ENCODE assay signal across 7 cellular contexts in the genomic region with DNA sequence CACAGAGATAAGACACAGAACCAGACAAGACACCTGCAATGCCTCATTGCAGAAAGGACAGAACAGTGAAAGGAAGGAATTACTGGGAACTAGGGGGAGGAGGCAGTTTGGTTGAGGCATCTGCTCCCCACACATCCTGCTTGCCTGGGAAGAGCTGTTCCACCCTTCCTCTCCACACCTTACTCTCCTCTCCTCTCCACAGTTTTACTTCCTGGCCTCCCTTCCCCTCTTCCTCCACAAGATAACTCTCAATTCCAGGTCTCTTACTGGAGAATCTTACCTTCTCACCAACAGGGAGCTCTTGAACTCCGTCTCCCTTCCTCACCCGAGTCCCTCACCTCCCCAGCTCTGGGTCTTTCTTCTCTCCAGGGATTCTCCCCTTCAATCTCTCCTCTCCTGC. TPM values are rescaled to one million over a fixed set of nuclear protein-coding genes. Genes with fewer than 3 reads are reported as not detected.
DNase-seq lines count a peak whose midpoint lies in the region; ATAC-seq, FAIRE-seq and TF ChIP-seq lines count a peak whose summit lies in the region.
"Had no signal": no experiment of that assay in that cellular context is flagged by ENCODE, and none has a peak within 500 bp of the region (broad histone marks: within the 10 kb centered on the region; RNA-seq: fewer than 3 reads in every experiment).

No MANE protein-coding gene starts in this region.

- FAIRE-seq in HepG2 (lab: Jason Lieb, UNC): no peak

- TF ChIP-seq EP300 in HepG2 (IDR thresholded peaks at IDR 0.05; ENCODE audit: low read depth in 2 of 2, low read length in 2 of 2): no peak
- TF ChIP-seq EP300 in HepG2 (CRISPR knock-in tag; IDR thresholded peaks at IDR 0.05; ENCODE audit: borderline replicate concordance): no peak

- no TSS peak for BruUV-seq in HepG2 (replicated peaks; lab: Mats Ljungman, UMichigan)

- H3K4me2 ChIP-seq in HepG2 (ENCODE audit: low read depth, low read length): peak overlapping the region; percentile 92; the same call in 1 of the 2 replicates

- intact Hi-C loops in HepG2 (cut with micrococcal nuclease; ENCODE audit: unreplicated experiment) (no loop called here), right lobe of liver (cut with DNase I) (no loop called here), vagina (cut with DNase I) (loop anchor here (10.0 kb wide), 1 partner anchor 89 kb away; a partner anchor contains a TSS)

- no peak for ATAC-seq in HepG2
- no peak for ATAC-seq in right lobe of liver

- TF ChIP-seq POLR2A in HepG2 (IDR thresholded peaks at IDR 0.05; ENCODE audit: insufficient read depth in 1 of 2, low read depth in 2 of 2, low read length in 2 of 2): no peak
- no peak for TF ChIP-seq POLR2A in right lobe of liver (IDR thresholded peaks at IDR 0.05)
- no peak for TF ChIP-seq POLR2A in vagina (IDR thresholded peaks at IDR 0.05)

- no peak for DNase-seq in HepG2 (ENCODE audit: low spot score)
- DNase-seq in right lobe of liver: no peak
- DNase-seq in fibroblast of the aortic adventitia (ENCODE audit: low read depth): no peak
- DNase-seq in vagina (ENCODE audit: extremely low spot score in 2 of 2): no peak
- no peak for DNase-seq in GM13976 (ENCODE audit: low spot score)
- DNase-seq in D341Med (ENCODE audit: low spot score): no peak
- DNase-seq: foreskin fibroblast had no signal

- POLR2A ChIA-PET in HepG2 (lab: Yijun Ruan, JAX): interaction anchor here (3.6 to 3.8 kb wide), 2 partner anchors 16 to 24 kb away, joined by 21 to 32 read pairs; a partner anchor contains a TSS

- H3K4me3 ChIP-seq in HepG2 (replicated peaks in 1 of 3; ENCODE audit: insufficient read depth in 1 of 3, low read depth in 2 of 3, low read length in 3 of 3) (peak overlapping the region in 1 of 3 experiments; percentile 88; a peak in 1 of 6 replicates), right lobe of liver (no peak overlapping the region), fibroblast of the aortic adventitia (ENCODE audit: low read depth, low read length) (peak overlapping the region; percentile 18), vagina (peak overlapping the region; percentile 85 to 97)

- peaks cover 11 to 23% of the 10 kb centered on the region in 2 experiments for H3K36me3 ChIP-seq in HepG2 (replicated peaks in 1 of 2; ENCODE audit: control insufficient read depth in 1 of 2, insufficient read depth in 2 of 2, low read length in 2 of 2)
- peaks cover 0 to 34% (median 11%) of the 10 kb centered on the region in 4 donors for H3K36me3 ChIP-seq in right lobe of liver
- peaks cover 0 to 38% of the 10 kb centered on the region in 2 donors for H3K36me3 ChIP-seq in vagina

- H2AFZ ChIP-seq in HepG2 (ENCODE audit: low read length): no peak overlapping the region

- TF ChIP-seq CTCF in HepG2 (CRISPR knock-in tag; IDR thresholded peaks at IDR 0.05) (no peak), right lobe of liver (IDR thresholded peaks at IDR 0.05) (no peak), fibroblast of the aortic adventitia (IDR thresholded peaks at IDR 0.05; ENCODE audit: insufficient read depth, low read length) (no peak), vagina (IDR thresholded peaks at IDR 0.05) (no peak), GM13976 (IDR thresholded peaks at IDR 0.05; ENCODE audit: borderline replicate concordance, control extremely low read depth, extremely low read depth, insufficient read depth, missing control alignments) (no peak)

- H3K9me3 ChIP-seq in HepG2 (ENCODE audit: low read length) (no peaks in the 10 kb centered on the region), right lobe of liver (no peaks in the 10 kb centered on the region), vagina (no peaks in the 10 kb centered on the region)

- 96% methylated on average over 2 of the region's 2 CpGs for WGBS in HepG2 (ENCODE audit: low lambda C conversion rate)
- WGBS in right lobe of liver (ENCODE audit: insufficient coverage, low coverage, low lambda C conversion rate, missing lambda C conversion rate): 87% methylated on average over 2 of the region's 2 CpGs

- no peaks in the 10 kb centered on the region for H4K20me1 ChIP-seq in HepG2 (ENCODE audit: insufficient read depth, low read length)

- H3K27me3 ChIP-seq in HepG2 (ENCODE audit: control insufficient read depth in 1 of 2, insufficient read depth in 2 of 2, low read length in 2 of 2) (no peaks in the 10 kb centered on the region), right lobe of liver (no peaks in the 10 kb centered on the region), vagina (no peaks in the 10 kb centered on the region)

- peaks cover 25% of the 10 kb centered on the region for H3K79me2 ChIP-seq in HepG2 (ENCODE audit: insufficient read depth, low read length)

- TF ChIP-seq RAD21 in HepG2 (CRISPR knock-in tag; IDR thresholded peaks at IDR 0.05): no peak

- H3K4me1 ChIP-seq in HepG2 (ENCODE audit: insufficient read depth, low read length) (peaks cover 76% of the 10 kb centered on the region), right lobe of liver (peaks cover 0 to 16% (median 7%) of the 10 kb centered on the region in 4 donors), vagina (peaks cover 33% of the 10 kb centered on the region)

- H3K9ac ChIP-seq in HepG2 (ENCODE audit: insufficient read depth, low read depth, low read length): peak overlapping the region; percentile 18; the same call in 1 of the 2 replicates

- in situ Hi-C loops in HepG2 (cut with HindIII; ENCODE audit: extremely low pct_ligation_motif_present, low pct_unique_long_range_greater_than_20kb): no loop called here
- in situ Hi-C loops in GM13976 (cut with MboI; ENCODE audit: low sequenced_read_pairs, unreplicated experiment): loop anchor here (25.0 kb wide), 1 partner anchor 128 kb away; no protein-coding TSS in a partner anchor

- CTCF ChIA-PET in HepG2 (lab: Yijun Ruan, JAX; ENCODE audit: low intra/inter-chr PET ratio, low total read pairs): no interaction called here

- H3K27ac ChIP-seq in HepG2 (ENCODE audit: extremely low read length, insufficient read depth, low read length) (no peak overlapping the region), right lobe of liver (no peak overlapping the region), vagina (peak overlapping the region; percentile 92)

RNA-seq across cellular contexts. Expression of a gene that starts 2.1 kb away (rescaled TPM):
- 29.7 and 55.2 TPM in 2 replicates for total RNA-seq in HepG2 (2016; rRNA removed; fragmentation: Illumina TruSeq; extraction: Trizol)
- 12.3 and 14.1 TPM in 2 replicates for total RNA-seq in HepG2 (2016; cell fraction: cytosol; rRNA removed; fragmentation: Illumina TruSeq; extraction: Trizol; ENCODE audit: low read depth)
- total RNA-seq in HepG2 (2016; cell fraction: insoluble cytoplasmic fraction; rRNA removed; fragmentation: Illumina TruSeq; extraction: Trizol): 31.2 and 54.3 TPM in 2 replicates
- total RNA-seq in HepG2 (2016; cell fraction: membrane; rRNA removed; fragmentation: Illumina TruSeq; extraction: Trizol): 23.3 and 25.4 TPM in 2 replicates
- total RNA-seq in HepG2 (2016; cell fraction: nucleus; rRNA removed; fragmentation: Illumina TruSeq; extraction: Trizol): 40.7 and 42.5 TPM in 2 replicates
- 77.4 and 95.9 TPM in 2 replicates for polyA plus RNA-seq in HepG2 (2011; rRNA removed)
- polyA plus RNA-seq in HepG2 (2011; cell fraction: cytosol; rRNA removed): 64.9 and 73.4 TPM in 2 replicates
- 44.8 and 54.7 TPM in 2 replicates for polyA plus RNA-seq in HepG2 (2011; cell fraction: nucleus; rRNA removed)
- 33.2 and 44.1 TPM in 2 replicates for polyA plus RNA-seq in HepG2 (2012)
- 17.0 and 18.2 TPM in 2 replicates for polyA plus RNA-seq in HepG2 (2016; cell fraction: cytosol; fragmentation: Illumina TruSeq; extraction: Trizol; ENCODE audit: low read depth)
- polyA plus RNA-seq in HepG2 (2016; cell fraction: insoluble cytoplasmic fraction; fragmentation: Illumina TruSeq; extraction: Trizol; ENCODE audit: low read depth): 37.9 and 39.0 TPM in 2 replicates
- polyA plus RNA-seq in HepG2 (2016; cell fraction: membrane; fragmentation: Illumina TruSeq; extraction: Trizol; ENCODE audit: low read depth): 23.8 and 25.7 TPM in 2 replicates
- polyA plus RNA-seq in HepG2 (2016; cell fraction: nucleus; fragmentation: Illumina TruSeq; extraction: Trizol; ENCODE audit: insufficient read depth, low read depth): 78.4 and 80.0 TPM in 2 replicates
- polyA minus RNA-seq in HepG2 (2011; rRNA and poly(A)+ RNA removed; ENCODE audit: low replicate concordance): 60.0 and 196 TPM in 2 replicates
- polyA minus RNA-seq in HepG2 (2011; cell fraction: cytosol; rRNA and poly(A)+ RNA removed): 18.8 and 25.8 TPM in 2 replicates
- polyA minus RNA-seq in HepG2 (2011; cell fraction: nucleus; rRNA and poly(A)+ RNA removed): 9.5 and 12.1 TPM in 2 replicates
- total RNA-seq in right lobe of liver: 10 to 100 TPM; 19.9 to 38.3 (median 29.2) TPM
- total RNA-seq in fibroblast of the aortic adventitia (ENCODE audit: low replicate concordance): 18.2 and 78.5 TPM in 2 replicates
- total RNA-seq in vagina: 62.1 TPM

RNA-seq across cellular contexts. Expression of a gene that starts 6.9 kb away (rescaled TPM):
- total RNA-seq in HepG2 (2016; rRNA removed; fragmentation: Illumina TruSeq; extraction: Trizol) (90.0 and 97.8 TPM in 2 replicates), right lobe of liver (1 to 10 TPM in 4 of 6 experiments, under 1 TPM in 1, not detected in 1; 0.49 to 5.3 (median 2.3) TPM), fibroblast of the aortic adventitia (ENCODE audit: low replicate concordance) (0.33 and 23.9 TPM in 2 replicates), vagina (11.0 TPM)
- total RNA-seq in HepG2 (2016; cell fraction: cytosol; rRNA removed; fragmentation: Illumina TruSeq; extraction: Trizol; ENCODE audit: low read depth): 46.4 and 52.0 TPM in 2 replicates
- total RNA-seq in HepG2 (2016; cell fraction: insoluble cytoplasmic fraction; rRNA removed; fragmentation: Illumina TruSeq; extraction: Trizol): 83.1 and 89.9 TPM in 2 replicates
- total RNA-seq in HepG2 (2016; cell fraction: membrane; rRNA removed; fragmentation: Illumina TruSeq; extraction: Trizol): 44.6 and 48.1 TPM in 2 replicates
- total RNA-seq in HepG2 (2016; cell fraction: nucleus; rRNA removed; fragmentation: Illumina TruSeq; extraction: Trizol): 41.5 and 42.9 TPM in 2 replicates
- polyA plus RNA-seq in HepG2 (2011; rRNA removed): 39.5 and 57.9 TPM in 2 replicates
- polyA plus RNA-seq in HepG2 (2011; cell fraction: cytosol; rRNA removed): 30.0 and 51.5 TPM in 2 replicates
- polyA plus RNA-seq in HepG2 (2011; cell fraction: nucleus; rRNA removed): 32.3 and 62.8 TPM in 2 replicates
- polyA plus RNA-seq in HepG2 (2012): 30.3 and 42.3 TPM in 2 replicates
- 55.7 and 55.8 TPM in 2 replicates for polyA plus RNA-seq in HepG2 (2016; cell fraction: cytosol; fragmentation: Illumina TruSeq; extraction: Trizol; ENCODE audit: low read depth)
- 111 and 128 TPM in 2 replicates for polyA plus RNA-seq in HepG2 (2016; cell fraction: insoluble cytoplasmic fraction; fragmentation: Illumina TruSeq; extraction: Trizol; ENCODE audit: low read depth)
- 48.3 and 54.4 TPM in 2 replicates for polyA plus RNA-seq in HepG2 (2016; cell fraction: membrane; fragmentation: Illumina TruSeq; extraction: Trizol; ENCODE audit: low read depth)
- polyA plus RNA-seq in HepG2 (2016; cell fraction: nucleus; fragmentation: Illumina TruSeq; extraction: Trizol; ENCODE audit: insufficient read depth, low read depth): 82.6 and 84.9 TPM in 2 replicates
- 131 and 377 TPM in 2 replicates for polyA minus RNA-seq in HepG2 (2011; rRNA and poly(A)+ RNA removed; ENCODE audit: low replicate concordance)
- 20.8 and 38.2 TPM in 2 replicates for polyA minus RNA-seq in HepG2 (2011; cell fraction: cytosol; rRNA and poly(A)+ RNA removed)
- 12.4 and 21.2 TPM in 2 replicates for polyA minus RNA-seq in HepG2 (2011; cell fraction: nucleus; rRNA and poly(A)+ RNA removed)

RNA-seq across cellular contexts. Expression of a gene that starts 23.9 kb away (rescaled TPM):
- total RNA-seq in HepG2 (2016; rRNA removed; fragmentation: Illumina TruSeq; extraction: Trizol): 77.4 and 112 TPM in 2 replicates
- total RNA-seq in HepG2 (2016; cell fraction: cytosol; rRNA removed; fragmentation: Illumina TruSeq; extraction: Trizol; ENCODE audit: low read depth): 27.8 and 29.8 TPM in 2 replicates
- 79.1 and 119 TPM in 2 replicates for total RNA-seq in HepG2 (2016; cell fraction: insoluble cytoplasmic fraction; rRNA removed; fragmentation: Illumina TruSeq; extraction: Trizol)
- total RNA-seq in HepG2 (2016; cell fraction: membrane; rRNA removed; fragmentation: Illumina TruSeq; extraction: Trizol): 39.9 and 44.3 TPM in 2 replicates
- total RNA-seq in HepG2 (2016; cell fraction: nucleus; rRNA removed; fragmentation: Illumina TruSeq; extraction: Trizol): 30.3 and 33.9 TPM in 2 replicates
- 13.0 and 16.9 TPM in 2 replicates for polyA plus RNA-seq in HepG2 (2011; rRNA removed)
- 15.2 and 18.5 TPM in 2 replicates for polyA plus RNA-seq in HepG2 (2011; cell fraction: cytosol; rRNA removed)
- 27.4 and 29.3 TPM in 2 replicates for polyA plus RNA-seq in HepG2 (2011; cell fraction: nucleus; rRNA removed)
- 34.9 and 41.7 TPM in 2 replicates for polyA plus RNA-seq in HepG2 (2012)
- polyA plus RNA-seq in HepG2 (2016; cell fraction: cytosol; fragmentation: Illumina TruSeq; extraction: Trizol; ENCODE audit: low read depth): 23.6 and 24.6 TPM in 2 replicates
- polyA plus RNA-seq in HepG2 (2016; cell fraction: insoluble cytoplasmic fraction; fragmentation: Illumina TruSeq; extraction: Trizol; ENCODE audit: low read depth): 98.6 and 98.7 TPM in 2 replicates
- polyA plus RNA-seq in HepG2 (2016; cell fraction: membrane; fragmentation: Illumina TruSeq; extraction: Trizol; ENCODE audit: low read depth): 30.8 and 31.0 TPM in 2 replicates
- polyA plus RNA-seq in HepG2 (2016; cell fraction: nucleus; fragmentation: Illumina TruSeq; extraction: Trizol; ENCODE audit: insufficient read depth, low read depth): 48.4 and 55.2 TPM in 2 replicates
- polyA minus RNA-seq in HepG2 (2011; rRNA and poly(A)+ RNA removed; ENCODE audit: low replicate concordance): 11.0 and 19.2 TPM in 2 replicates
- polyA minus RNA-seq in HepG2 (2011; cell fraction: cytosol; rRNA and poly(A)+ RNA removed): 14.2 and 14.7 TPM in 2 replicates
- polyA minus RNA-seq in HepG2 (2011; cell fraction: nucleus; rRNA and poly(A)+ RNA removed): 30.3 and 36.6 TPM in 2 replicates
- total RNA-seq in right lobe of liver: 10 to 100 TPM; 20.7 to 26.6 (median 24.1) TPM
- 12.8 and 43.1 TPM in 2 replicates for total RNA-seq in fibroblast of the aortic adventitia (ENCODE audit: low replicate concordance)
- 33.6 TPM for total RNA-seq in vagina

RNA-seq across cellular contexts. Expression of a gene that starts 24.0 kb away (rescaled TPM):
- total RNA-seq in HepG2 (2016; rRNA removed; fragmentation: Illumina TruSeq; extraction: Trizol) (5.6 and 8.0 TPM in 2 replicates), right lobe of liver (10 to 100 TPM; 12.7 to 30.4 (median 19.2) TPM), fibroblast of the aortic adventitia (ENCODE audit: low replicate concordance) (26.0 and 35.4 TPM in 2 replicates), vagina (42.5 TPM)
- 3.8 TPM in 2 replicates for total RNA-seq in HepG2 (2016; cell fraction: cytosol; rRNA removed; fragmentation: Illumina TruSeq; extraction: Trizol; ENCODE audit: low read depth)
- total RNA-seq in HepG2 (2016; cell fraction: insoluble cytoplasmic fraction; rRNA removed; fragmentation: Illumina TruSeq; extraction: Trizol): 4.3 and 9.7 TPM in 2 replicates
- 3.6 TPM in 2 replicates for total RNA-seq in HepG2 (2016; cell fraction: membrane; rRNA removed; fragmentation: Illumina TruSeq; extraction: Trizol)
- 17.5 and 18.0 TPM in 2 replicates for total RNA-seq in HepG2 (2016; cell fraction: nucleus; rRNA removed; fragmentation: Illumina TruSeq; extraction: Trizol)
- polyA plus RNA-seq in HepG2 (2011; rRNA removed): 8.8 and 9.8 TPM in 2 replicates
- 2.2 and 3.1 TPM in 2 replicates for polyA plus RNA-seq in HepG2 (2011; cell fraction: cytosol; rRNA removed)
- polyA plus RNA-seq in HepG2 (2011; cell fraction: nucleus; rRNA removed): 58.1 and 68.7 TPM in 2 replicates
- 7.8 and 8.7 TPM in 2 replicates for polyA plus RNA-seq in HepG2 (2012)
- 0.57 and 0.69 TPM in 2 replicates for polyA plus RNA-seq in HepG2 (2016; cell fraction: cytosol; fragmentation: Illumina TruSeq; extraction: Trizol; ENCODE audit: low read depth)
- 2.9 and 3.7 TPM in 2 replicates for polyA plus RNA-seq in HepG2 (2016; cell fraction: insoluble cytoplasmic fraction; fragmentation: Illumina TruSeq; extraction: Trizol; ENCODE audit: low read depth)
- 1.2 and 1.3 TPM in 2 replicates for polyA plus RNA-seq in HepG2 (2016; cell fraction: membrane; fragmentation: Illumina TruSeq; extraction: Trizol; ENCODE audit: low read depth)
- polyA plus RNA-seq in HepG2 (2016; cell fraction: nucleus; fragmentation: Illumina TruSeq; extraction: Trizol; ENCODE audit: insufficient read depth, low read depth): 23.7 and 25.9 TPM in 2 replicates
- polyA minus RNA-seq in HepG2 (2011; rRNA and poly(A)+ RNA removed; ENCODE audit: low replicate concordance): 36.3 and 51.9 TPM in 2 replicates
- polyA minus RNA-seq in HepG2 (2011; cell fraction: cytosol; rRNA and poly(A)+ RNA removed): 3.5 and 5.0 TPM in 2 replicates
- polyA minus RNA-seq in HepG2 (2011; cell fraction: nucleus; rRNA and poly(A)+ RNA removed): 55.9 and 71.0 TPM in 2 replicates

RNA-seq across cellular contexts. Expression of a gene that starts 28.1 kb away (rescaled TPM):
- total RNA-seq in HepG2 (2016; rRNA removed; fragmentation: Illumina TruSeq; extraction: Trizol) (not detected in 2 replicates), right lobe of liver (under 1 TPM in 1 of 6 experiments, not detected in 5; 0.59 TPM), fibroblast of the aortic adventitia (ENCODE audit: low replicate concordance) (not detected in 2 replicates), vagina (not detected)
- 0.30 TPM in 1 of 2 replicates, not detected in the other for total RNA-seq in HepG2 (2016; cell fraction: cytosol; rRNA removed; fragmentation: Illumina TruSeq; extraction: Trizol; ENCODE audit: low read depth)
- not detected in 2 replicates for total RNA-seq in HepG2 (2016; cell fraction: insoluble cytoplasmic fraction; rRNA removed; fragmentation: Illumina TruSeq; extraction: Trizol)
- total RNA-seq in HepG2 (2016; cell fraction: membrane; rRNA removed; fragmentation: Illumina TruSeq; extraction: Trizol): not detected in 2 replicates
- not detected in 2 replicates for total RNA-seq in HepG2 (2016; cell fraction: nucleus; rRNA removed; fragmentation: Illumina TruSeq; extraction: Trizol)
- polyA plus RNA-seq in HepG2 (2011; rRNA removed): not detected in 2 replicates
- not detected in 2 replicates for polyA plus RNA-seq in HepG2 (2011; cell fraction: cytosol; rRNA removed)
- polyA plus RNA-seq in HepG2 (2011; cell fraction: nucleus; rRNA removed): not detected in 2 replicates
- not detected in 2 replicates for polyA plus RNA-seq in HepG2 (2012)
- not detected in 2 replicates for polyA plus RNA-seq in HepG2 (2016; cell fraction: cytosol; fragmentation: Illumina TruSeq; extraction: Trizol; ENCODE audit: low read depth)
- 0.12 TPM in 1 of 2 replicates, not detected in the other for polyA plus RNA-seq in HepG2 (2016; cell fraction: insoluble cytoplasmic fraction; fragmentation: Illumina TruSeq; extraction: Trizol; ENCODE audit: low read depth)
- not detected in 2 replicates for polyA plus RNA-seq in HepG2 (2016; cell fraction: membrane; fragmentation: Illumina TruSeq; extraction: Trizol; ENCODE audit: low read depth)
- not detected in 2 replicates for polyA plus RNA-seq in HepG2 (2016; cell fraction: nucleus; fragmentation: Illumina TruSeq; extraction: Trizol; ENCODE audit: insufficient read depth, low read depth)
- 0.54 TPM in 1 of 2 replicates, not detected in the other for polyA minus RNA-seq in HepG2 (2011; rRNA and poly(A)+ RNA removed; ENCODE audit: low replicate concordance)
- polyA minus RNA-seq in HepG2 (2011; cell fraction: cytosol; rRNA and poly(A)+ RNA removed): not detected in 2 replicates
- not detected in 2 replicates for polyA minus RNA-seq in HepG2 (2011; cell fraction: nucleus; rRNA and poly(A)+ RNA removed)

Comparison
In these comparisons a context has a peak if more than half of its experiments do, and no peak if none do; other contexts are left out.
1. H3K4me3 ChIP-seq: peak in fibroblast of the aortic adventitia (single experiment) and vagina (2 of 2); none in right lobe of liver (0 of 3).